9 cellular contexts compared by ENCODE assay signal in genomic region chr9:133130721-133131244, GRCh38. TPM values are rescaled to one million over a fixed set of nuclear protein-coding genes. Genes with fewer than 3 reads are reported as not detected.
DNase-seq lines count a peak whose midpoint lies in the region; TF ChIP-seq lines count a peak whose summit lies in the region.
"Had no signal": no experiment of that assay in that cellular context is flagged by ENCODE, and none has a peak within 500 bp of the region (broad histone marks: within the 10 kb centered on the region; RNA-seq: fewer than 3 reads in every experiment).

No MANE protein-coding gene starts in this region.

- no peak for TF ChIP-seq CTCF in glutamatergic neuron (IDR thresholded peaks at IDR 0.05; ENCODE audit: partially characterized antibody, unreplicated experiment)
- no peak for TF ChIP-seq CTCF in mesothelial cell of epicardium (IDR thresholded peaks at IDR 0.05; ENCODE audit: unreplicated experiment)

- peaks cover 50% of the 10 kb centered on the region for H3K4me1 Mint-ChIP-seq in glutamatergic neuron (ENCODE audit: low read depth, unreplicated experiment)
- peaks cover 9% of the 10 kb centered on the region for H3K4me1 Mint-ChIP-seq in mesothelial cell of epicardium

- peaks cover 3% of the 10 kb centered on the region for H3K36me3 Mint-ChIP-seq in glutamatergic neuron (ENCODE audit: unreplicated experiment)
- peaks cover 1% of the 10 kb centered on the region for H3K36me3 Mint-ChIP-seq in mesothelial cell of epicardium

- peaks cover 13% of the 10 kb centered on the region for H3K27me3 Mint-ChIP-seq in glutamatergic neuron (ENCODE audit: unreplicated experiment)
- H3K27me3 Mint-ChIP-seq in mesothelial cell of epicardium (ENCODE audit: low read depth): no peaks in the 10 kb centered on the region

- peak overlapping the region; percentile 17 for H3K27ac Mint-ChIP-seq in glutamatergic neuron (ENCODE audit: unreplicated experiment)
- no peak overlapping the region for H3K27ac Mint-ChIP-seq in mesothelial cell of epicardium

- H3K9me3 Mint-ChIP-seq in glutamatergic neuron (ENCODE audit: unreplicated experiment): peaks cover 17% of the 10 kb centered on the region
- H3K9me3 Mint-ChIP-seq in mesothelial cell of epicardium: no peaks in the 10 kb centered on the region

- DNase-seq in stimulated activated CD4-positive, alpha-beta T cell treated with anti-CD3 and anti-CD28 coated beads, Interleukin-1b, Interleukin-23, amount 100 ng/mL, for 48 hours: peak; percentile 32
- no peak for DNase-seq in stimulated activated CD4-positive, alpha-beta T cell treated with anti-CD3 and anti-CD28 coated beads, Interleukin-2, amount 100 ng/mL, for 48 hours
- peak; percentile 30 to 34 for DNase-seq in activated CD4-positive, alpha-beta T cell treated with anti-CD3 and anti-CD28 coated beads, Interleukin-2, amount 50 U/mL, for 4 hours
- no peak for DNase-seq in glutamatergic neuron
- no peak for DNase-seq in mesothelial cell of epicardium (ENCODE audit: low spot score in 2 of 2, unreplicated experiment in 2 of 2)
- no peak for DNase-seq in superior temporal gyrus (ENCODE audit: extremely low spot score)
- no peak for DNase-seq in SHP77 (lab: John Stamatoyannopoulos, UW)
- DNase-seq in hippocampal formation (lab: John Stamatoyannopoulos, UW): no peak

- H3K4me3 Mint-ChIP-seq in glutamatergic neuron (ENCODE audit: unreplicated experiment) (peak overlapping the region; percentile 5), mesothelial cell of epicardium (no peak overlapping the region)

RNA-seq across cellular contexts. Expression of gene RALGDS, which starts 9.7 kb away (rescaled TPM):
- 449 TPM for total RNA-seq in glutamatergic neuron (ENCODE audit: unreplicated experiment)
- total RNA-seq in mesothelial cell of epicardium: 78.9 to 83.5 TPM (median 82.9 TPM) in 3 replicates

RNA-seq across cellular contexts. Expression of gene GBGT1, which starts 32.9 kb away (rescaled TPM):
- 1.3 TPM for total RNA-seq in glutamatergic neuron (ENCODE audit: unreplicated experiment)
- 29.1 to 32.8 TPM (median 31.8 TPM) in 3 replicates for total RNA-seq in mesothelial cell of epicardium
- total RNA-seq: SJSA1 had no signal

Comparison
In these comparisons a context has a peak if more than half of its experiments do, and no peak if none do; other contexts are left out.
1. DNase-seq: peak in stimulated activated CD4-positive, alpha-beta T cell treated with anti-CD3 and anti-CD28 coated beads, Interleukin-1b, Interleukin-23, amount 100 ng/mL, for 48 hours (single experiment) and activated CD4-positive, alpha-beta T cell treated with anti-CD3 and anti-CD28 coated beads, Interleukin-2, amount 50 U/mL, for 4 hours (2 of 2); none in stimulated activated CD4-positive, alpha-beta T cell treated with anti-CD3 and anti-CD28 coated beads, Interleukin-2, amount 100 ng/mL, for 48 hours (0 of 2), glutamatergic neuron (single experiment), mesothelial cell of epicardium (0 of 2), superior temporal gyrus (single experiment), SHP77 (0 of 2) and hippocampal formation (0 of 2).
2. RNA of gene GBGT1, which starts 32.9 kb away (total RNA-seq): 29.1 to 32.8 TPM in mesothelial cell of epicardium; 1.3 TPM in glutamatergic neuron (single experiment); every median in the first group is over 10 times any median in the second.